Comparison of ENCODE assay signal across 32 cellular contexts in genomic region chr17:13171790-13172189, GRCh38.
"Had no signal": no experiment of that assay in that cellular context is flagged by ENCODE, and none has a peak within 500 bp of the region (broad histone marks: within the 10 kb centered on the region; RNA-seq: fewer than 3 reads in every experiment).

No MANE protein-coding gene starts in this region.

- H3K4me3 ChIP-seq: adrenal gland, ascending aorta, body of pancreas, breast epithelium, cardiac muscle cell had no signal

- H3K27me3 ChIP-seq: adrenal gland, ascending aorta, body of pancreas, brain microvascular endothelial cell, breast epithelium, cardiac muscle cell had no signal

- H3K27ac ChIP-seq: adrenal gland, ascending aorta, body of pancreas, brain microvascular endothelial cell, breast epithelium, cardiac muscle cell had no signal

- FAIRE-seq: astrocyte, bronchial epithelial cell had no signal

- ATAC-seq: activated naive CD4-positive, alpha-beta T cell treated with anti-CD3 and anti-CD28 coated beads, Interleukin-2, amount 50 U/mL, for 72 hours; activated naive CD8-positive, alpha-beta T cell treated with anti-CD3 and anti-CD28 coated beads, Interleukin-2, amount 50 U/mL, for 24 hours; activated T-cell treated with anti-CD3 and anti-CD28 coated beads, Interleukin-2, amount 50 U/mL, for 4 hours; activated T-cell treated with anti-CD3 and anti-CD28 coated beads, Interleukin-2, amount 50 U/mL, for 72 hours; activated T-helper 17 cell treated with anti-CD3 and anti-CD28 coated beads, Interleukin-2, amount 50 U/mL, for 72 hours; body of pancreas had no signal

- DNase-seq: activated effector memory CD4-positive, alpha-beta T cell treated with anti-CD3 and anti-CD28 coated beads, Interleukin-2, amount 50 U/mL, for 16 hours; activated effector memory CD4-positive, alpha-beta T cell treated with Interleukin-2 at 50 U/mL for 16 hours; activated gamma-delta T cell; activated gamma-delta T cell treated with Interleukin-2 at 50 U/mL for 16 hours; activated naive CD4-positive, alpha-beta T cell; activated naive CD4-positive, alpha-beta T cell treated with anti-CD3 and anti-CD28 coated beads for 36 hours; activated naive CD4-positive, alpha-beta T cell treated with anti-CD3 and anti-CD28 coated beads, Interleukin-2, amount 10 ng/mL, durations not matched to agents 7 days and 5 days; activated naive CD4-positive, alpha-beta T cell treated with anti-CD3 and anti-CD28 coated beads, Interleukin-2, amount 50 U/mL, for 16 hours; activated naive CD4-positive, alpha-beta T cell treated with Interleukin-2 at 50 U/mL for 16 hours; activated naive CD8-positive, alpha-beta T cell treated with anti-CD3 and anti-CD28 coated beads for 36 hours; activated naive CD8-positive, alpha-beta T cell treated with anti-CD3 and anti-CD28 coated beads, Interleukin-2, amount 10 ng/mL, durations not matched to agents 7 days and 5 days; activated naive CD8-positive, alpha-beta T cell treated with anti-CD3 and anti-CD28 coated beads, Interleukin-2, amount 50 U/mL, for 24 hours; activated T-cell treated with anti-CD3 and anti-CD28 coated beads, Interleukin-2, amount 50 U/mL, for 4 hours; activated T-cell treated with anti-CD3 and anti-CD28 coated beads, Interleukin-2, amount 50 U/mL, for 48 hours; activated T-cell treated with anti-CD3 and anti-CD28 coated beads, Interleukin-2, amount 50 U/mL, for 72 hours; adrenal gland; amniotic stem cell; amygdala; anterior cingulate cortex; aorta; body of pancreas; brain microvascular endothelial cell; caudate nucleus; central memory CD4-positive, alpha-beta T cell; cerebellar nuclear complex had no signal

- H3K36me3 ChIP-seq: adrenal gland, ascending aorta, brain microvascular endothelial cell, breast epithelium, cardiac muscle cell had no signal

- H3K4me1 ChIP-seq: adrenal gland, ascending aorta, body of pancreas, breast epithelium had no signal
